Comparison of ENCODE assay signal across 8 cellular contexts in the genomic region with DNA sequence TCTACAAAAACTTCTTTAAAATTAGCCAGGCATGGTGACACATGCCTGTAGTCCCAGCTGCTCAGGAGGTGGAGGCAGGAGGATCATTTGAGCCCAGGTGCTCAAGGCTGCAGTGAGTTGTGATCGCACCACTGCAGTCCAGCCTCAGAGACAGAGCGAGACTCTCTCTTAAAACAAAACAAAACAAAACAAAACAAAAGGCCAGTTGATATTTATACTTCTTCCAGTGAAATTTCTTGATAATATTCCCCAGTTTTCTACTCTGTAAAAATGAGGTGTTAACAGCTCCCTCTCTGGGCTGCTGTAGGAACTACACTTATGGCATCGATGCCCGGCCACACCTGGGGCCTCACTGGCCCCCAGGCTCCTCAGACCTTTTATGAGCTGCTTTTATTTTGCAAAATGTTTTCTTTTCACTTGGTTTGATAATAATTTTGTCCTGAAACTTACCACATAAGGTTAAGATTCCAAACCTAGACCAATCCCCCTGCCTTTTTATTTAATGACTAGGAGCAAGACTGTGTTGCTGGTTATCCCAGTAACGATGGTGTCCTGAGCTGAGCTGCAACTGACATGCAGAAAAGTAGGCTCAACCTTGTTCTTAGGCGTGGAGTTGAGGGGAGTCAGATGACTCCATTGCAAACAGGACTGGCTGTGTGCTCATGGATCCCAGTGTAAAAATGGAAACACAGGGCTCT. TPM values are rescaled to one million over a fixed set of nuclear protein-coding genes. Genes with fewer than 3 reads are reported as not detected.
A peak's percentile ranks its signal among the peaks of the same experiment; 100 is the strongest.
DNase-seq lines count a peak whose midpoint lies in the region; ATAC-seq and TF ChIP-seq lines count a peak whose summit lies in the region.

No MANE protein-coding gene starts in this region.

- intact Hi-C loops in CD4-positive, alpha-beta memory T cell (cut with micrococcal nuclease), result no loop called here
- intact Hi-C loops in aorta (cut with DNase I), result no loop called here

- WGBS in thymus, result 67% methylated on average over 6 of the region's 6 CpGs
- 49 to 50% methylated on average over 6 of the region's 6 CpGs for WGBS in aorta, 2 donors

- TF ChIP-seq CTCF in HFFc6 (IDR thresholded peaks at IDR 0.05), result peak; percentile 89
- peak; percentile 87 for TF ChIP-seq CTCF in chondrocyte (IDR thresholded peaks at IDR 0.05)

- H3K4me1 Mint-ChIP-seq in CD4-positive, alpha-beta memory T cell, result peaks cover 21 to 39% (median 29%) of the 10 kb centered on the region in 4 donors
- H3K4me1 Mint-ChIP-seq in HFFc6 (ENCODE audit: low read depth) (peaks cover 31% of the 10 kb centered on the region), chondrocyte (ENCODE audit: low read depth) (peaks cover 27% of the 10 kb centered on the region)

- H3K4me1 ChIP-seq in CD4-positive, alpha-beta memory T cell (ENCODE audit: insufficient read depth, low read length), result peaks cover 29% of the 10 kb centered on the region
- H3K4me1 ChIP-seq in thymus (ENCODE audit: control insufficient read depth, insufficient read depth, low read length), result peaks cover 8% of the 10 kb centered on the region
- no peaks in the 10 kb centered on the region for H3K4me1 ChIP-seq in aorta (ENCODE audit: control insufficient read depth in 1 of 2, insufficient read depth in 2 of 2, low read length in 2 of 2)

- H3K9me3 ChIP-seq in CD4-positive, alpha-beta memory T cell (ENCODE audit: control insufficient read depth in 1 of 2, low read length in 2 of 2), result no peaks in the 10 kb centered on the region
- no peaks in the 10 kb centered on the region for H3K9me3 ChIP-seq in thymus (ENCODE audit: control insufficient read depth)
- H3K9me3 ChIP-seq in aorta (ENCODE audit: control insufficient read depth, low read length), result no peaks in the 10 kb centered on the region

- peaks cover 23% of the 10 kb centered on the region for H3K36me3 ChIP-seq in CD4-positive, alpha-beta memory T cell (ENCODE audit: insufficient read depth, low read length)
- H3K36me3 ChIP-seq in thymus (ENCODE audit: control insufficient read depth, insufficient read depth), result peaks cover 41% of the 10 kb centered on the region
- H3K36me3 ChIP-seq in aorta (ENCODE audit: control insufficient read depth in 1 of 2, insufficient read depth in 2 of 2, low read length in 1 of 2), result peaks cover 0 to 3% of the 10 kb centered on the region in 2 donors

- DNase-seq in CD4-positive, alpha-beta memory T cell, result peak in 4 of 5 donors; percentile 35 to 52 (median 42)
- no peak for DNase-seq in HFFc6
- DNase-seq in T-helper 9 cell, result peak; percentile 35
- DNase-seq in chondrocyte (ENCODE audit: low spot score), result no peak
- DNase-seq in lung microvascular endothelial cell (ENCODE audit: low read depth in 2 of 2), result peak; percentile 52 to 64
- no peak for DNase-seq in aorta

- ATAC-seq in aorta (ENCODE audit: low FRiP score) (no peak), GM18907 (IDR thresholded peaks at IDR 0.05; ENCODE audit: unreplicated experiment) (no peak)

- H3K4me3 Mint-ChIP-seq in CD4-positive, alpha-beta memory T cell, result peak overlapping the region in 4 of 8 donors; percentile 11 to 51 (median 38)
- H3K4me3 Mint-ChIP-seq in HFFc6 (no peak overlapping the region), chondrocyte (ENCODE audit: unreplicated experiment) (no peak overlapping the region)

- H3K4me3 ChIP-seq in CD4-positive, alpha-beta memory T cell (ENCODE audit: low read length in 2 of 2), result no peak overlapping the region
- no peak overlapping the region for H3K4me3 ChIP-seq in thymus (ENCODE audit: low read length)
- no peak overlapping the region for H3K4me3 ChIP-seq in aorta (ENCODE audit: low read length in 2 of 2)

- CTCF ChIA-PET in CD4-positive, alpha-beta memory T cell (lab: Charles Lee; ENCODE audit: partially characterized antibody), result interaction anchor here (0.7 to 1.5 kb wide), 10 partner anchors 8 to 90 kb away, joined by 3 to 5 read pairs (median 4); partner anchors contain the start of genes JPT2, NUBP2 and SPSB3

- H3K27me3 ChIP-seq in CD4-positive, alpha-beta memory T cell (ENCODE audit: insufficient read depth, low read length), result no peaks in the 10 kb centered on the region
- H3K27me3 ChIP-seq in thymus (ENCODE audit: control insufficient read depth, insufficient read depth) (no peaks in the 10 kb centered on the region), aorta (ENCODE audit: control insufficient read depth in 1 of 2, insufficient read depth in 2 of 2, low read length in 1 of 2) (no peaks in the 10 kb centered on the region)

- H3K9me3 Mint-ChIP-seq in CD4-positive, alpha-beta memory T cell, result no peaks in the 10 kb centered on the region
- H3K9me3 Mint-ChIP-seq in HFFc6, result no peaks in the 10 kb centered on the region
- no peaks in the 10 kb centered on the region for H3K9me3 Mint-ChIP-seq in chondrocyte (ENCODE audit: low read depth)

- H3K27ac Mint-ChIP-seq in CD4-positive, alpha-beta memory T cell, result peak overlapping the region; percentile 24 to 84 (median 65)
- H3K27ac Mint-ChIP-seq in HFFc6, result peak overlapping the region; percentile 42
- peak overlapping the region; percentile 93 for H3K27ac Mint-ChIP-seq in chondrocyte (ENCODE audit: unreplicated experiment)

- POLR2A ChIA-PET in CD4-positive, alpha-beta memory T cell (lab: Charles Lee; ENCODE audit: partially characterized antibody), result interaction anchor here (0.6 to 0.7 kb wide), 2 partner anchors 12 to 321 kb away, joined by 3 read pairs; no protein-coding TSS in a partner anchor

- peaks cover 11 to 26% of the 10 kb centered on the region in 2 donors for H3K36me3 Mint-ChIP-seq in CD4-positive, alpha-beta memory T cell
- peaks cover 19% of the 10 kb centered on the region for H3K36me3 Mint-ChIP-seq in HFFc6 (ENCODE audit: low read depth)
- H3K36me3 Mint-ChIP-seq in chondrocyte (ENCODE audit: low read depth), result peaks cover 10% of the 10 kb centered on the region

- no peak overlapping the region for H3K27ac ChIP-seq in CD4-positive, alpha-beta memory T cell (ENCODE audit: low read depth, low read length)
- H3K27ac ChIP-seq in thymus (ENCODE audit: low read depth), result peak overlapping the region; percentile 42
- no peak overlapping the region for H3K27ac ChIP-seq in aorta (ENCODE audit: low read depth in 1 of 2, low read length in 2 of 2)

- no peaks in the 10 kb centered on the region for H3K27me3 Mint-ChIP-seq in CD4-positive, alpha-beta memory T cell
- H3K27me3 Mint-ChIP-seq in HFFc6 (ENCODE audit: insufficient read depth) (peaks cover 4% of the 10 kb centered on the region; the same call in 1 of the 2 replicates), chondrocyte (ENCODE audit: low read depth) (no peaks in the 10 kb centered on the region)

RNA-seq across cellular contexts. Expression of gene MAPK8IP3, which starts 17.6 kb away (rescaled TPM):
- 100 to 1,000 TPM; 238 to 248 TPM for total RNA-seq in CD4-positive, alpha-beta memory T cell
- 1 to 10 TPM in 1 of 2 donors, under 1 TPM in 1; 0.86 to 4.6 TPM for polyA plus RNA-seq in CD4-positive, alpha-beta memory T cell
- 10 to 100 TPM; 34.3 to 39.9 (median 37.1) TPM for total RNA-seq in HFFc6 (2021; fragmentation: NEBNext Ultra II Directional; extraction: Animal tissue kit (Norgen Biotek cat#: 25700))
- total RNA-seq in chondrocyte (53.8 to 66.0 TPM (median 56.4 TPM) in 3 replicates), lung microvascular endothelial cell (12.4 and 22.0 TPM in 2 replicates), aorta (100 to 1,000 TPM in 1 of 2 donors, 10 to 100 TPM in 1; 69.0 to 122 TPM)
- polyA plus RNA-seq in thymus (129 TPM), aorta (10 to 100 TPM; 20.8 to 99.3 TPM)

RNA-seq across cellular contexts. Expression of gene JPT2, which starts 45.5 kb away (rescaled TPM):
- total RNA-seq in CD4-positive, alpha-beta memory T cell, result 10 to 100 TPM; 38.1 to 43.1 TPM
- polyA plus RNA-seq in CD4-positive, alpha-beta memory T cell, result 10 to 100 TPM in 1 of 2 donors, 1 to 10 TPM in 1; 4.8 to 10.7 TPM
- total RNA-seq in HFFc6 (2021; fragmentation: NEBNext Ultra II Directional; extraction: Animal tissue kit (Norgen Biotek cat#: 25700)), result 10 to 100 TPM; 71.7 to 92.9 (median 80.8) TPM
- 59.2 to 65.9 TPM (median 63.0 TPM) in 3 replicates for total RNA-seq in chondrocyte
- total RNA-seq in lung microvascular endothelial cell, result 33.1 and 48.4 TPM in 2 replicates
- 31.4 TPM for polyA plus RNA-seq in thymus
- total RNA-seq in aorta, result 10 to 100 TPM; 28.3 to 30.8 TPM
- 10 to 100 TPM; 14.2 to 15.7 TPM for polyA plus RNA-seq in aorta

RNA-seq across cellular contexts. Expression of gene NME3, which starts 47.7 kb away (rescaled TPM):
- total RNA-seq in CD4-positive, alpha-beta memory T cell, result 10 to 100 TPM; 84.2 to 88.6 TPM
- polyA plus RNA-seq in CD4-positive, alpha-beta memory T cell, result 10 to 100 TPM; 64.1 to 70.4 TPM
- total RNA-seq in HFFc6 (2021; fragmentation: NEBNext Ultra II Directional; extraction: Animal tissue kit (Norgen Biotek cat#: 25700)), result 10 to 100 TPM; 28.2 to 61.0 (median 31.3) TPM
- total RNA-seq in chondrocyte (51.0 to 62.9 TPM (median 53.8 TPM) in 3 replicates), lung microvascular endothelial cell (32.3 and 47.4 TPM in 2 replicates), aorta (10 to 100 TPM; 33.0 to 62.8 TPM)
- polyA plus RNA-seq in thymus (163 TPM), aorta (100 to 1,000 TPM in 1 of 2 donors, 10 to 100 TPM in 1; 61.0 to 379 TPM)

RNA-seq across cellular contexts. Expression of gene EME2, which starts 49.0 kb away (rescaled TPM):
- 10 to 100 TPM; 32.9 to 33.1 TPM for total RNA-seq in CD4-positive, alpha-beta memory T cell
- 1 to 10 TPM in 1 of 2 donors, under 1 TPM in 1; 0.30 to 1.5 TPM for polyA plus RNA-seq in CD4-positive, alpha-beta memory T cell
- 10 to 100 TPM; 11.4 to 16.1 (median 12.3) TPM for total RNA-seq in HFFc6 (2021; fragmentation: NEBNext Ultra II Directional; extraction: Animal tissue kit (Norgen Biotek cat#: 25700))
- 16.9 to 28.4 TPM (median 19.7 TPM) in 3 replicates for total RNA-seq in chondrocyte
- total RNA-seq in lung microvascular endothelial cell, result 2.4 and 4.0 TPM in 2 replicates
- polyA plus RNA-seq in thymus, result 13.1 TPM
- 10 to 100 TPM; 15.8 to 23.7 TPM for total RNA-seq in aorta
- polyA plus RNA-seq in aorta, result 10 to 100 TPM in 1 of 2 donors, 1 to 10 TPM in 1; 1.6 to 20.6 TPM

RNA-seq across cellular contexts. Expression of gene MRPS34, which starts 49.3 kb away (rescaled TPM):
- total RNA-seq in CD4-positive, alpha-beta memory T cell, result 10 to 100 TPM; 57.6 to 67.3 TPM
- polyA plus RNA-seq in CD4-positive, alpha-beta memory T cell, result 100 to 1,000 TPM; 138 to 151 TPM
- total RNA-seq in HFFc6 (2021; fragmentation: NEBNext Ultra II Directional; extraction: Animal tissue kit (Norgen Biotek cat#: 25700)), result 100 to 1,000 TPM; 122 to 161 (median 132) TPM
- 54.5 to 78.7 TPM (median 60.4 TPM) in 3 replicates for total RNA-seq in chondrocyte
- 50.4 and 57.1 TPM in 2 replicates for total RNA-seq in lung microvascular endothelial cell
- 101 TPM for polyA plus RNA-seq in thymus
- 10 to 100 TPM; 36.5 to 40.5 TPM for total RNA-seq in aorta
- polyA plus RNA-seq in aorta, result 10 to 100 TPM; 67.7 to 74.2 TPM

Comparison
In these comparisons a context has a peak if more than half of its experiments do, and no peak if none do; other contexts are left out.
1. DNase-seq: peak in CD4-positive, alpha-beta memory T cell (4 of 5), T-helper 9 cell (single experiment) and lung microvascular endothelial cell (2 of 2); none in HFFc6 (single experiment), chondrocyte (single experiment) and aorta (0 of 2).
2. H3K27ac Mint-ChIP-seq: peak in every context shown above with its lines; median percentile 93 in chondrocyte; 65 in CD4-positive, alpha-beta memory T cell; 42 in HFFc6.